Comparison of ENCODE assay signal across 25 cellular contexts in genomic region chrX:39328661-39329060, GRCh38.
"Had no signal": no experiment of that assay in that cellular context is flagged by ENCODE, and none has a peak within 500 bp of the region (broad histone marks: within the 10 kb centered on the region; RNA-seq: fewer than 3 reads in every experiment).

No MANE protein-coding gene starts in this region.

- H3K36me3 Mint-ChIP-seq: natural killer cell treated with Interleukin-12 subunit alpha and Interleukin-12 subunit beta and Interleukin-15 and Interleukin-18, amount 100 ng/mL, for 72 hours had no signal

- DNase-seq: activated CD4-positive, alpha-beta T cell treated with anti-CD3 and anti-CD28 coated beads for 1 hour; activated gamma-delta T cell treated with Interleukin-2 at 50 U/mL for 16 hours; activated T-cell treated with anti-CD3 and anti-CD28 coated beads, Interleukin-2, amount 50 U/mL, for 4 hours; anterior cingulate cortex; body of pancreas; cortex of kidney; endodermal cell; esophagus squamous epithelium; gastrocnemius medialis; head of caudate nucleus; hypothalamus; left ventricle myocardium superior; mammary epithelial cell; midbrain; retina; stimulated activated CD4-positive, alpha-beta T cell treated with anti-CD3 and anti-CD28 coated beads, Interleukin-2, amount 100 ng/mL, for 48 hours; stimulated activated CD8-positive, alpha-beta memory T cell treated with anti-CD3 and anti-CD28 coated beads, Interleukin-4, amount 100 ng/mL, for 48 hours; stimulated activated naive CD4-positive, alpha-beta T cell; upper lobe of right lung had no signal

- H3K27ac Mint-ChIP-seq: endodermal cell; natural killer cell treated with Interleukin-12 subunit alpha and Interleukin-12 subunit beta and Interleukin-15 and Interleukin-18, amount 100 ng/mL, for 72 hours; progenitor cell of endocrine pancreas had no signal

- H3K36me3 ChIP-seq: cardiac muscle cell, esophagus squamous epithelium, gastrocnemius medialis, upper lobe of right lung had no signal

- H3K27me3 ChIP-seq: body of pancreas, cardiac muscle cell, esophagus squamous epithelium, gastrocnemius medialis, upper lobe of right lung had no signal

- H3K4me1 ChIP-seq: body of pancreas, esophagus squamous epithelium, gastrocnemius medialis, upper lobe of right lung had no signal

- H3K27me3 Mint-ChIP-seq: progenitor cell of endocrine pancreas had no signal

- H3K4me3 Mint-ChIP-seq: endodermal cell had no signal

- H3K9me3 Mint-ChIP-seq: activated T-cell treated with anti-CD3 and anti-CD28 coated beads, Interleukin-2, amount 50 U/mL, for 4 hours; natural killer cell treated with Interleukin-12 subunit alpha and Interleukin-12 subunit beta and Interleukin-15 and Interleukin-18, amount 100 ng/mL, for 72 hours; T-helper 2 cell treated with Interferon-gamma antibody and Interleukin-4, amounts not matched to agents 5 μg/mL and 100 μg/mL, for 36 hours had no signal

- H3K9me3 ChIP-seq: body of pancreas, esophagus squamous epithelium, gastrocnemius medialis, upper lobe of right lung had no signal

- H3K4me3 ChIP-seq: body of pancreas, cardiac muscle cell, esophagus squamous epithelium, gastrocnemius medialis, upper lobe of right lung had no signal

- H3K27ac ChIP-seq: body of pancreas, cardiac muscle cell, esophagus squamous epithelium, gastrocnemius medialis, upper lobe of right lung, VCaP had no signal

- ATAC-seq: activated T-cell treated with anti-CD3 and anti-CD28 coated beads, Interleukin-2, amount 50 U/mL, for 4 hours; body of pancreas; gastrocnemius medialis; left ventricle myocardium superior; natural killer cell treated with Interleukin-12 subunit alpha and Interleukin-12 subunit beta and Interleukin-15 and Interleukin-18, amount 100 ng/mL, for 72 hours; SK-N-SH treated with all-trans-retinoic acid at 6 μM for 48 hours; upper lobe of right lung had no signal
